In genomic region chr2:104413890-104414289, GRCh38 we compare ENCODE assay signal across 27 cellular contexts.
"Had no signal": no experiment of that assay in that cellular context is flagged by ENCODE, and none has a peak within 500 bp of the region (broad histone marks: within the 10 kb centered on the region; RNA-seq: fewer than 3 reads in every experiment).

No MANE protein-coding gene starts in this region.

- H3K27me3 ChIP-seq: brain microvascular endothelial cell had no signal

- H3K9me3 ChIP-seq: esophagus squamous epithelium, gastroesophageal sphincter had no signal

- H3K36me3 Mint-ChIP-seq: activated naive CD8-positive, alpha-beta T cell had no signal

- H3K4me1 Mint-ChIP-seq: activated CD4-positive, alpha-beta memory T cell treated with anti-CD3 and anti-CD28 coated beads, Interleukin-2, amount 10 ng/mL, durations not matched to agents 7 days and 5 days; activated CD4-positive, alpha-beta T cell treated with anti-CD3 and anti-CD28 coated beads for 36 hours; activated CD4-positive, alpha-beta T cell treated with anti-CD3 and anti-CD28 coated beads, Interleukin-2, amount 10 ng/mL, durations not matched to agents 24 days and 14 days; activated T-helper 17 cell treated with anti-CD3 and anti-CD28 coated beads, Interleukin-2, amount 50 U/mL, for 72 hours; central memory CD8-positive, alpha-beta T cell had no signal

- H3K27me3 Mint-ChIP-seq: activated CD4-positive, alpha-beta memory T cell treated with anti-CD3 and anti-CD28 coated beads, Interleukin-2, amount 10 ng/mL, durations not matched to agents 7 days and 5 days; activated CD4-positive, alpha-beta T cell treated with anti-CD3 and anti-CD28 coated beads, Interleukin-2, amount 10 ng/mL, durations not matched to agents 24 days and 14 days; central memory CD8-positive, alpha-beta T cell; effector memory CD8-positive, alpha-beta T cell had no signal

- H3K4me3 Mint-ChIP-seq: activated CD4-positive, alpha-beta memory T cell treated with anti-CD3 and anti-CD28 coated beads, Interleukin-2, amount 10 ng/mL, durations not matched to agents 7 days and 5 days; activated CD4-positive, alpha-beta T cell treated with anti-CD3 and anti-CD28 coated beads for 36 hours; activated CD4-positive, alpha-beta T cell treated with anti-CD3 and anti-CD28 coated beads, Interleukin-2, amount 10 ng/mL, durations not matched to agents 24 days and 14 days; activated naive CD8-positive, alpha-beta T cell; activated T-cell treated with anti-CD3 and anti-CD28 coated beads, Interleukin-2, amount 50 U/mL, for 24 hours; activated T-helper 17 cell treated with anti-CD3 and anti-CD28 coated beads, Interleukin-2, amount 50 U/mL, for 72 hours; central memory CD8-positive, alpha-beta T cell; effector memory CD8-positive, alpha-beta T cell had no signal

- H3K27ac Mint-ChIP-seq: activated CD4-positive, alpha-beta memory T cell treated with anti-CD3 and anti-CD28 coated beads, Interleukin-2, amount 10 ng/mL, durations not matched to agents 7 days and 5 days; activated CD4-positive, alpha-beta T cell treated with anti-CD3 and anti-CD28 coated beads for 36 hours; activated CD4-positive, alpha-beta T cell treated with anti-CD3 and anti-CD28 coated beads, Interleukin-2, amount 10 ng/mL, durations not matched to agents 24 days and 14 days; activated naive CD8-positive, alpha-beta T cell; activated T-cell treated with anti-CD3 and anti-CD28 coated beads, Interleukin-2, amount 50 U/mL, for 24 hours; activated T-helper 17 cell treated with anti-CD3 and anti-CD28 coated beads, Interleukin-2, amount 50 U/mL, for 72 hours; effector memory CD8-positive, alpha-beta T cell had no signal

- DNase-seq: activated CD4-positive, alpha-beta memory T cell treated with anti-CD3 and anti-CD28 coated beads, Interleukin-2, amount 10 ng/mL, durations not matched to agents 7 days and 5 days; activated CD4-positive, alpha-beta T cell treated with anti-CD3 and anti-CD28 coated beads for 36 hours; activated CD4-positive, alpha-beta T cell treated with anti-CD3 and anti-CD28 coated beads, Interleukin-2, amount 10 ng/mL, durations not matched to agents 24 days and 14 days; activated CD4-positive, CD25-positive, alpha-beta regulatory T cell; activated CD4-positive, CD25-positive, alpha-beta regulatory T cell treated with anti-CD3 and anti-CD28 coated beads, Interleukin-2, amount 50 U/mL, for 72 hours; activated CD8-positive, alpha-beta memory T cell treated with anti-CD3 and anti-CD28 coated beads, Interleukin-2, amount 50 U/mL, for 48 hours; activated effector memory CD4-positive, alpha-beta T cell treated with Interleukin-2 at 50 U/mL for 16 hours; activated gamma-delta T cell treated with Interleukin-2 at 50 U/mL for 16 hours; activated naive CD4-positive, alpha-beta T cell treated with anti-CD3 and anti-CD28 coated beads, Interleukin-2, amount 50 U/mL, for 16 hours; activated naive CD4-positive, alpha-beta T cell treated with Interleukin-2 at 50 U/mL for 16 hours; activated T-cell treated with anti-CD3 and anti-CD28 coated beads for 4 hours; activated T-cell treated with anti-CD3 and anti-CD28 coated beads, Interleukin-2, amount 50 U/mL, for 24 hours; amniotic stem cell; anterior cingulate cortex; brain microvascular endothelial cell; cortex of kidney; dermis blood vessel endothelial cell; effector CD4-positive, alpha-beta T cell; effector memory CD8-positive, alpha-beta T cell; erythroblast; esophagus squamous epithelium; foreskin melanocyte; T-helper 2 cell had no signal

- ATAC-seq: activated CD4-positive, alpha-beta T cell treated with anti-CD3 and anti-CD28 coated beads for 36 hours; activated T-helper 17 cell treated with anti-CD3 and anti-CD28 coated beads, Interleukin-2, amount 50 U/mL, for 72 hours; effector memory CD8-positive, alpha-beta T cell; gastroesophageal sphincter had no signal

- H3K36me3 ChIP-seq: brain microvascular endothelial cell, esophagus squamous epithelium, gastroesophageal sphincter had no signal

- H3K9me3 Mint-ChIP-seq: activated CD4-positive, alpha-beta memory T cell treated with anti-CD3 and anti-CD28 coated beads, Interleukin-2, amount 10 ng/mL, durations not matched to agents 7 days and 5 days; activated CD4-positive, alpha-beta T cell treated with anti-CD3 and anti-CD28 coated beads, Interleukin-2, amount 10 ng/mL, durations not matched to agents 24 days and 14 days; activated T-cell treated with anti-CD3 and anti-CD28 coated beads, Interleukin-2, amount 50 U/mL, for 24 hours; activated T-helper 17 cell treated with anti-CD3 and anti-CD28 coated beads, Interleukin-2, amount 50 U/mL, for 72 hours had no signal

- H3K4me1 ChIP-seq: esophagus squamous epithelium, gastroesophageal sphincter had no signal

- H3K27ac ChIP-seq: brain microvascular endothelial cell, esophagus squamous epithelium, gastroesophageal sphincter had no signal

- H3K4me3 ChIP-seq: esophagus squamous epithelium, gastroesophageal sphincter had no signal
